21 cellular contexts compared by ENCODE assay signal in genomic region chr9:23635276-23635675, GRCh38.
"Had no signal": no experiment of that assay in that cellular context is flagged by ENCODE, and none has a peak within 500 bp of the region (broad histone marks: within the 10 kb centered on the region; RNA-seq: fewer than 3 reads in every experiment).

No MANE protein-coding gene starts in this region.

- H3K4me3 Mint-ChIP-seq: memory B cell, mesothelial cell of epicardium, natural killer cell, neural crest cell had no signal

- H3K27ac ChIP-seq: coronary artery, heart left ventricle, lower lobe of right lung, right atrium auricular region, sigmoid colon, skin epidermis, stomach, thoracic aorta had no signal

- H3K27ac Mint-ChIP-seq: memory B cell, mesothelial cell of epicardium, natural killer cell had no signal

- H3K4me1 Mint-ChIP-seq: memory B cell, mesothelial cell of epicardium, natural killer cell had no signal

- H3K27me3 ChIP-seq: heart left ventricle, right atrium auricular region, sigmoid colon, stomach had no signal

- H3K36me3 ChIP-seq: heart left ventricle, lower lobe of right lung, right atrium auricular region, sigmoid colon, stomach, thoracic aorta had no signal

- H3K9me3 ChIP-seq: heart left ventricle, lower lobe of right lung, right atrium auricular region, sigmoid colon, stomach, thoracic aorta had no signal

- DNase-seq: effector CD4-positive, alpha-beta T cell; foreskin melanocyte; heart left ventricle; hippocampal formation; lower lobe of right lung; natural killer cell; posterior cingulate gyrus; sigmoid colon; stimulated activated CD4-positive, alpha-beta T cell treated with anti-CD3 and anti-CD28 coated beads, Interleukin-2, amount 100 ng/mL, for 24 hours; stimulated activated naive CD4-positive, alpha-beta T cell; stomach; substantia nigra; trophoblast cell had no signal

- H3K36me3 Mint-ChIP-seq: memory B cell, mesothelial cell of epicardium, natural killer cell had no signal

- H3K4me3 ChIP-seq: coronary artery, heart left ventricle, lower lobe of right lung, right atrium auricular region, sigmoid colon, skin epidermis, stomach, thoracic aorta had no signal

- ATAC-seq: heart left ventricle, left lobe of liver, lower lobe of right lung, natural killer cell had no signal

- H3K4me1 ChIP-seq: heart left ventricle, lower lobe of right lung, right atrium auricular region, sigmoid colon, stomach had no signal

- H3K27me3 Mint-ChIP-seq: memory B cell had no signal
